Comparison of ENCODE assay signal across 8 cellular contexts in genomic region chr7:131556055-131556911, GRCh38. TPM values are rescaled to one million over a fixed set of nuclear protein-coding genes. Genes with fewer than 3 reads are reported as not detected.
A peak's percentile ranks its signal among the peaks of the same experiment; 100 is the strongest.
DNase-seq lines count a peak whose midpoint lies in the region; ATAC-seq, FAIRE-seq and TF ChIP-seq lines count a peak whose summit lies in the region.

TSS of gene PODXL (minus strand) at chr7:131556628. CDS start at chr7:131556359, 269 bp downstream.

- H2BK5ac ChIP-seq in H1 (ENCODE audit: low read depth, low read length) (peak within 1 kb of the TSS; percentile 83; the same call in 1 of the 2 replicates), mesenchymal stem cell (ENCODE audit: low read depth, low read length, poor library complexity, severe bottlenecking) (no peak within 1 kb of the TSS)

- H4K20me1 ChIP-seq in H1 (replicated peaks in 1 of 2; ENCODE audit: control insufficient read depth in 1 of 2, insufficient read depth in 2 of 2, low read length in 2 of 2): peaks cover 32 to 35% of the 10 kb centered on the region in 2 experiments

- peak within 1 kb of the TSS; percentile 91; the same call in 1 of the 2 replicates for H2BK12ac ChIP-seq in H1 (ENCODE audit: low read depth, low read length)
- H2BK12ac ChIP-seq in mesenchymal stem cell (ENCODE audit: low read length in 2 of 2): peak within 1 kb of the TSS in 1 of 2 experiments; percentile 50

- TF ChIP-seq POLR2A in H1 (IDR thresholded peaks at IDR 0.05; ENCODE audit: control extremely low read depth in 1 of 2, low read depth in 2 of 2, low read length in 2 of 2): no peak

- CTCF ChIA-PET in activated CD8-positive, alpha-beta T cell treated with anti-CD3 and anti-CD28 coated beads for 36 hours (lab: Charles Lee): interaction anchor here (1.3 to 2.9 kb wide), 2 partner anchors 10 to 98 kb away, joined by 4 to 13 read pairs; no protein-coding TSS in a partner anchor
- CTCF ChIA-PET in H1 (lab: Charles Lee; ENCODE audit: partially characterized antibody): interaction anchor here (0.8 to 3.1 kb wide), 8 partner anchors 9 to 101 kb away, joined by 3 to 26 read pairs (median 3); no protein-coding TSS in a partner anchor

- H3K36me3 ChIP-seq in H1 (ENCODE audit: control insufficient read depth in 2 of 4, insufficient read depth in 4 of 4, low read length in 3 of 4) (peaks cover 0 to 45% (median 16%) of the 10 kb centered on the region in 4 experiments; a peak in 6 of 8 replicates), mesenchymal stem cell (ENCODE audit: control insufficient read depth in 1 of 2, insufficient read depth in 2 of 2, low read depth in 1 of 2, low read length in 2 of 2) (no peaks in the 10 kb centered on the region)

- H3K79me1 ChIP-seq in H1 (ENCODE audit: low read depth, low read length) (no peaks in the 10 kb centered on the region; the same call in 1 of the 2 replicates), mesenchymal stem cell (replicated peaks; ENCODE audit: low read length, poor library complexity, severe bottlenecking) (no peaks in the 10 kb centered on the region)

- peak within 1 kb of the TSS; percentile 56 for H3K4me3 Mint-ChIP-seq in activated CD8-positive, alpha-beta T cell treated with anti-CD3 and anti-CD28 coated beads for 36 hours

- peak in 1 of 2 experiments; percentile 15; a peak in 1 of 4 replicates for TF ChIP-seq RAD21 in H1 (IDR thresholded peaks at IDR 0.05 in 1 of 2, conservative IDR thresholded peaks at IDR 0.05 in 1 of 2; ENCODE audit: low read depth in 2 of 2, low read length in 2 of 2)

- peak within 1 kb of the TSS; percentile 86 for H3K4ac ChIP-seq in H1 (replicated peaks; ENCODE audit: insufficient read length, low read depth, low read length)
- H3K4ac ChIP-seq in mesenchymal stem cell (ENCODE audit: low read depth in 1 of 2, low read length in 2 of 2): no peak within 1 kb of the TSS

- no peaks in the 10 kb centered on the region for H3K36me3 Mint-ChIP-seq in activated CD8-positive, alpha-beta T cell treated with anti-CD3 and anti-CD28 coated beads for 36 hours (ENCODE audit: low read depth)

- H2BK15ac ChIP-seq in H1 (ENCODE audit: low read length) (no peak within 1 kb of the TSS), mesenchymal stem cell (ENCODE audit: low read depth, poor library complexity, severe bottlenecking) (no peak within 1 kb of the TSS)

- H4K8ac ChIP-seq in H1 (ENCODE audit: extremely low read depth, insufficient read depth, low read length) (peak within 1 kb of the TSS; percentile 63), mesenchymal stem cell (ENCODE audit: low read length) (no peak within 1 kb of the TSS)

- H3K27me3 ChIP-seq in H1 (replicated peaks in 1 of 4; ENCODE audit: control insufficient read depth in 3 of 4, extremely low read depth in 1 of 4, insufficient read depth in 3 of 4, low read length in 3 of 4): no peaks in the 10 kb centered on the region
- H3K27me3 ChIP-seq in mesenchymal stem cell (ENCODE audit: control insufficient read depth in 1 of 2, insufficient read depth in 1 of 2, low read length in 2 of 2): peaks cover 0 to 70% of the 10 kb centered on the region in 2 experiments

- peak within 1 kb of the TSS; percentile 89 for H2BK20ac ChIP-seq in H1 (ENCODE audit: low read length)

- H4K91ac ChIP-seq in H1 (replicated peaks; ENCODE audit: insufficient read length, low read length) (peak within 1 kb of the TSS; percentile 86), mesenchymal stem cell (ENCODE audit: low read length) (no peak within 1 kb of the TSS)

- H3K14ac ChIP-seq in H1 (ENCODE audit: insufficient read length) (no peak within 1 kb of the TSS), mesenchymal stem cell (ENCODE audit: low read length in 2 of 2) (no peak within 1 kb of the TSS)

- intact Hi-C loops in activated CD8-positive, alpha-beta T cell treated with anti-CD3 and anti-CD28 coated beads for 36 hours (cut with micrococcal nuclease): no loop called here

- peak within 1 kb of the TSS; percentile 77 for H3K56ac ChIP-seq in H1 (replicated peaks; ENCODE audit: insufficient read length, low read depth, low read length)

- no peaks in the 10 kb centered on the region for H3K9me3 ChIP-seq in H1 (ENCODE audit: insufficient read depth in 2 of 2, low read depth in 1 of 2, low read length in 1 of 2)
- no peaks in the 10 kb centered on the region for H3K9me3 ChIP-seq in mesenchymal stem cell (ENCODE audit: control insufficient read depth, low read length)

- no peak for FAIRE-seq in H1 (lab: Jason Lieb, UNC)

- peaks cover 32% of the 10 kb centered on the region for H3K23me2 ChIP-seq in H1 (ENCODE audit: low read depth, low read length)

- H3K9me3 Mint-ChIP-seq in activated CD8-positive, alpha-beta T cell treated with anti-CD3 and anti-CD28 coated beads for 36 hours: no peaks in the 10 kb centered on the region

- H3K4me2 ChIP-seq in H1 (ENCODE audit: insufficient read depth in 1 of 2, low read depth in 2 of 2, low read length in 2 of 2) (peak within 1 kb of the TSS; percentile 99 to 100), mesenchymal stem cell (ENCODE audit: low read length, poor library complexity, severe bottlenecking) (peak within 1 kb of the TSS; percentile 94)

- H4K5ac ChIP-seq in H1 (ENCODE audit: insufficient read length, low read depth, low read length): peak within 1 kb of the TSS; percentile 93

- DNase-seq in AG09309 (ENCODE audit: low read depth): no peak
- peak; percentile 61 for DNase-seq in NCI-H526 treated with DMSO at 0.1 percent for 48 hours (lab: John Stamatoyannopoulos, UW)
- DNase-seq in activated CD8-positive, alpha-beta T cell treated with anti-CD3 and anti-CD28 coated beads for 36 hours: peak; percentile 65
- peak in 1 of 2 experiments; percentile 83 for DNase-seq in H1 (ENCODE audit: low read depth in 1 of 2, low spot score in 2 of 2)
- DNase-seq in mesenchymal stem cell: peak; percentile 48
- peak; percentile 30 to 37 for DNase-seq in stimulated activated CD8-positive, alpha-beta memory T cell treated with anti-CD3 and anti-CD28 coated beads, Interleukin-15, amount 100 ng/mL, for 48 hours (ENCODE audit: low read depth in 2 of 2)

- H3K9ac ChIP-seq in H1 (replicated peaks in 1 of 4; ENCODE audit: extremely low read depth in 1 of 4, low read depth in 3 of 4, low read length in 3 of 4) (peak within 1 kb of the TSS; percentile 74 to 88 (median 82)), mesenchymal stem cell (ENCODE audit: low read length) (peak within 1 kb of the TSS; percentile 88)

- H3K4me1 ChIP-seq in H1 (replicated peaks in 1 of 4; ENCODE audit: control insufficient read depth in 3 of 4, insufficient read depth in 4 of 4, low read length in 3 of 4) (peaks cover 4 to 26% (median 17%) of the 10 kb centered on the region in 4 experiments), mesenchymal stem cell (ENCODE audit: control insufficient read depth, insufficient read depth, low read depth, low read length) (peaks cover 19% of the 10 kb centered on the region)

- peaks cover 47% of the 10 kb centered on the region for H3K27me3 Mint-ChIP-seq in activated CD8-positive, alpha-beta T cell treated with anti-CD3 and anti-CD28 coated beads for 36 hours

- H2BK120ac ChIP-seq in H1 (replicated peaks; ENCODE audit: low read depth, low read length): peak within 1 kb of the TSS; percentile 59
- H2BK120ac ChIP-seq in mesenchymal stem cell (ENCODE audit: low read depth, low read length): no peak within 1 kb of the TSS

- H3K27ac Mint-ChIP-seq in activated CD8-positive, alpha-beta T cell treated with anti-CD3 and anti-CD28 coated beads for 36 hours: no peak within 1 kb of the TSS

- TF ChIP-seq CTCF in AG09309 (IDR thresholded peaks at IDR 0.05; ENCODE audit: control insufficient read depth, insufficient read depth, low read depth, low read length, missing control alignments) (no peak), H1 (IDR thresholded peaks at IDR 0.05; ENCODE audit: control extremely low read depth in 1 of 3, insufficient read depth in 1 of 3, low read depth in 1 of 3, low read length in 3 of 3) (no peak)
- no peak for TF ChIP-seq CTCF in activated CD8-positive, alpha-beta T cell treated with anti-CD3 and anti-CD28 coated beads for 36 hours (IDR thresholded peaks at IDR 0.05)

- H3K4me1 Mint-ChIP-seq in activated CD8-positive, alpha-beta T cell treated with anti-CD3 and anti-CD28 coated beads for 36 hours (ENCODE audit: low read depth): peaks cover 10% of the 10 kb centered on the region

- H2AK5ac ChIP-seq in H1 (ENCODE audit: low read depth, low read length) (no peak within 1 kb of the TSS), mesenchymal stem cell (ENCODE audit: low read length, severe bottlenecking) (no peak within 1 kb of the TSS)

- ATAC-seq in GM18907 (IDR thresholded peaks at IDR 0.05; ENCODE audit: unreplicated experiment) (peak; percentile 74), HG03135 (IDR thresholded peaks at IDR 0.05; ENCODE audit: unreplicated experiment) (peak; percentile 65)
- peak; percentile 79 for ATAC-seq in activated CD8-positive, alpha-beta T cell treated with anti-CD3 and anti-CD28 coated beads for 36 hours

- no peak for TF ChIP-seq EP300 in H1 (IDR thresholded peaks at IDR 0.05; ENCODE audit: borderline replicate concordance in 1 of 2, low read depth in 2 of 2, low read length in 2 of 2)

- H2AFZ ChIP-seq in H1 (ENCODE audit: low read length): no peak within 1 kb of the TSS
- peak within 1 kb of the TSS; percentile 80 for H2AFZ ChIP-seq in mesenchymal stem cell (ENCODE audit: low read depth, low read length)

- H3K79me2 ChIP-seq in H1 (ENCODE audit: control insufficient read depth in 1 of 2, insufficient read depth in 2 of 2, low read length in 2 of 2): peaks cover 48 to 63% of the 10 kb centered on the region in 2 experiments

- H3K18ac ChIP-seq in H1 (ENCODE audit: extremely low read depth, low read length): peak within 1 kb of the TSS; percentile 95
- peak within 1 kb of the TSS; percentile 14 to 48 for H3K18ac ChIP-seq in mesenchymal stem cell (ENCODE audit: low read depth in 1 of 2, low read length in 2 of 2)

- H3K27ac ChIP-seq in H1 (ENCODE audit: low read depth, low read length): peak within 1 kb of the TSS; percentile 51; the same call in 1 of the 2 replicates
- no peak within 1 kb of the TSS for H3K27ac ChIP-seq in mesenchymal stem cell (ENCODE audit: low read length, poor library complexity, severe bottlenecking)

- H3K4me3 ChIP-seq in AG09309 (ENCODE audit: control insufficient read depth, low read depth, low read length): peak within 1 kb of the TSS; percentile 54
- peak within 1 kb of the TSS; percentile 84 to 96 (median 92) for H3K4me3 ChIP-seq in H1 (ENCODE audit: extremely low read depth in 1 of 4, insufficient read depth in 2 of 4, low read depth in 3 of 4, low read length in 4 of 4)
- H3K4me3 ChIP-seq in mesenchymal stem cell (ENCODE audit: insufficient read depth in 1 of 2, low read depth in 1 of 2, low read length in 2 of 2): peak within 1 kb of the TSS; percentile 57 to 80

- 1% methylated on average over 42 of the region's 112 CpGs; no CpG with 5 or more reads in 1 of the 2 experiments for WGBS in H1 (ENCODE audit: extremely low coverage in 1 of 2, insufficient coverage in 1 of 2, insufficient read length in 1 of 2, insufficient replicate concordance in 2 of 2, low coverage in 1 of 2, low lambda C conversion rate in 2 of 2, missing lambda C conversion rate in 1 of 2), 2 experiments
- WGBS in mesenchymal stem cell: 2% methylated on average over 32 of the region's 112 CpGs

- no peak within 1 kb of the TSS for H3K23ac ChIP-seq in H1 (ENCODE audit: insufficient read length)
- peak within 1 kb of the TSS in 1 of 2 experiments; percentile 81 for H3K23ac ChIP-seq in mesenchymal stem cell (ENCODE audit: low read length in 2 of 2)

- POLR2A ChIA-PET in activated CD8-positive, alpha-beta T cell treated with anti-CD3 and anti-CD28 coated beads for 36 hours (lab: Charles Lee): no interaction called here
- POLR2A ChIA-PET in H1 (lab: Charles Lee; ENCODE audit: partially characterized antibody): interaction anchor here (1.0 to 4.5 kb wide), 11 partner anchors 8 to 100 kb away, joined by 3 to 54 read pairs (median 10); no protein-coding TSS in a partner anchor

RNA-seq across cellular contexts. Expression of gene PODXL, which starts in this region (rescaled TPM):
- total RNA-seq in activated CD8-positive, alpha-beta T cell treated with anti-CD3 and anti-CD28 coated beads for 36 hours: under 1 TPM; 0.45 to 0.51 TPM
- total RNA-seq in H1 (2021; fragmentation: NEBNext Ultra II Directional; extraction: Animal tissue kit (Norgen Biotek cat#: 25700)): 925 and 945 TPM in 2 replicates
- 638 and 872 TPM in 2 replicates for polyA plus RNA-seq in H1 (2011; rRNA removed)
- polyA plus RNA-seq in H1 (2011; cell fraction: cytosol; rRNA removed): 613 TPM
- 1,168 TPM for polyA plus RNA-seq in H1 (2011; cell fraction: nucleus; rRNA removed)
- 630 to 776 TPM (median 695 TPM) in 4 replicates for polyA plus RNA-seq in H1 (2012, experiment 1 of 2)
- polyA plus RNA-seq in H1 (2012, experiment 2 of 2): 245 TPM
- 1,216 TPM for polyA plus RNA-seq in H1 (2013, experiment 1 of 2)
- polyA plus RNA-seq in H1 (2013, experiment 2 of 2): 1,270 TPM
- 937 and 993 TPM in 2 replicates for polyA minus RNA-seq in H1 (2011; rRNA and poly(A)+ RNA removed)
- polyA minus RNA-seq in H1 (2011; cell fraction: cytosol; rRNA and poly(A)+ RNA removed): 707 TPM
- polyA minus RNA-seq in H1 (2011; cell fraction: nucleus; rRNA and poly(A)+ RNA removed): 436 TPM
- polyA plus RNA-seq in mesenchymal stem cell (2013, experiment 1 of 2): 1.1 TPM
- polyA plus RNA-seq in mesenchymal stem cell (2013, experiment 2 of 2): 1.1 TPM

Comparison
In these comparisons a context has a peak if more than half of its experiments do, and no peak if none do; other contexts are left out.
1. RNA of gene PODXL (total RNA-seq): 925 to 945 TPM in H1; 0.45 to 0.51 TPM in activated CD8-positive, alpha-beta T cell treated with anti-CD3 and anti-CD28 coated beads for 36 hours; every median in the first group is over 100 times any median in the second.
2. Peak in DNase-seq and ATAC-seq in activated CD8-positive, alpha-beta T cell treated with anti-CD3 and anti-CD28 coated beads for 36 hours; RNA of the gene not detected or under 1 TPM.
3. Peak in every context shown above with its lines, with median percentiles within 50 percentile points of each other: H3K4me3 ChIP-seq and ATAC-seq.